In genomic region chrX:30981968-30982367, GRCh38 we compare ENCODE assay signal across 19 cellular contexts.
DNase-seq lines count a peak whose midpoint lies in the region; ATAC-seq, FAIRE-seq and TF ChIP-seq lines count a peak whose summit lies in the region.
"Had no signal": no experiment of that assay in that cellular context is flagged by ENCODE, and none has a peak within 500 bp of the region (broad histone marks: within the 10 kb centered on the region; RNA-seq: fewer than 3 reads in every experiment).

No MANE protein-coding gene starts in this region.

- no peak overlapping the region; the same call in 1 of the 2 replicates for H3K4me2 ChIP-seq in K562 (ENCODE audit: insufficient read depth, low read length)
- H3K4me2 ChIP-seq: PC-9 had no signal

- no peak for DNase-seq in activated naive CD8-positive, alpha-beta T cell treated with anti-CD3 and anti-CD28 coated beads, Interleukin-2, amount 50 U/mL, for 24 hours
- no peak for DNase-seq in activated naive CD8-positive, alpha-beta T cell treated with anti-CD3 and anti-CD28 coated beads for 36 hours
- DNase-seq in NB4 (ENCODE audit: low read depth): peak; percentile 6
- DNase-seq in K562 (ENCODE audit: extremely low read depth in 1 of 4, low spot score in 3 of 4): no peak
- DNase-seq in DMS114 treated with DMSO at 0.1 percent for 48 hours (lab: John Stamatoyannopoulos, UW; ENCODE audit: unreplicated experiment): no peak
- DNase-seq: DND-41, IMR-90, Kasumi-1, MG63, NCI-H1694 treated with DMSO at 0.1 percent for 48 hours, NCI-H2107, NCI-H510A treated with DMSO at 0.1 percent for 48 hours, NCI-H82, PC-9 had no signal

- H3K27ac ChIP-seq in K562 (ENCODE audit: extremely low read depth, low read depth, low read length): no peak overlapping the region
- H3K27ac ChIP-seq: PC-9, RWPE1 had no signal

- no peak overlapping the region for H2AFZ ChIP-seq in K562 (ENCODE audit: low read depth, low read length)
- H2AFZ ChIP-seq: PC-9 had no signal

- peaks cover 0 to 4% of the 10 kb centered on the region in 2 experiments; a peak in 1 of 5 replicates for H3K4me1 ChIP-seq in K562 (replicated peaks in 1 of 2; ENCODE audit: control insufficient read depth in 2 of 2, insufficient read depth in 2 of 2, low read length in 2 of 2)

- in situ Hi-C loops in K562 (cut with MboI): no loop called here

- WGBS in K562 (ENCODE audit: insufficient coverage, low coverage, missing lambda C conversion rate): 0% methylated on average over 2 of the region's 2 CpGs

- H3K4me1 Mint-ChIP-seq in activated naive CD8-positive, alpha-beta T cell treated with anti-CD3 and anti-CD28 coated beads, Interleukin-2, amount 50 U/mL, for 24 hours: peaks cover 14% of the 10 kb centered on the region
- peaks cover 3% of the 10 kb centered on the region for H3K4me1 Mint-ChIP-seq in activated naive CD8-positive, alpha-beta T cell treated with anti-CD3 and anti-CD28 coated beads for 36 hours

- peak; percentile 57 for ATAC-seq in activated naive CD8-positive, alpha-beta T cell treated with anti-CD3 and anti-CD28 coated beads, Interleukin-2, amount 50 U/mL, for 24 hours
- ATAC-seq in K562 (no peak), HG02642 (IDR thresholded peaks at IDR 0.05; ENCODE audit: poor library complexity, unreplicated experiment) (no peak), GM18858 (IDR thresholded peaks at IDR 0.05; ENCODE audit: unreplicated experiment) (no peak)

- POLR2A ChIA-PET in K562 (lab: Yijun Ruan, JAX): no interaction called here

- peaks cover 2% of the 10 kb centered on the region for H3K27me3 Mint-ChIP-seq in activated naive CD8-positive, alpha-beta T cell treated with anti-CD3 and anti-CD28 coated beads, Interleukin-2, amount 50 U/mL, for 24 hours
- H3K27me3 Mint-ChIP-seq in activated naive CD8-positive, alpha-beta T cell treated with anti-CD3 and anti-CD28 coated beads for 36 hours: no peaks in the 10 kb centered on the region

- TF ChIP-seq POLR2A in NB4 (IDR thresholded peaks at IDR 0.05; ENCODE audit: extremely low read depth, insufficient read length) (no peak), K562 (conservative IDR thresholded peaks at IDR 0.05) (no peak)

- no peak overlapping the region for H3K27ac Mint-ChIP-seq in activated naive CD8-positive, alpha-beta T cell treated with anti-CD3 and anti-CD28 coated beads, Interleukin-2, amount 50 U/mL, for 24 hours
- H3K27ac Mint-ChIP-seq in activated naive CD8-positive, alpha-beta T cell treated with anti-CD3 and anti-CD28 coated beads for 36 hours: no peak overlapping the region

- no TSS peak for BruUV-seq in K562 (replicated peaks; lab: Mats Ljungman, UMichigan)

- H3K36me3 ChIP-seq in K562 (ENCODE audit: control insufficient read depth, insufficient read depth, low read length): no peaks in the 10 kb centered on the region
- H3K36me3 ChIP-seq: BLaER1 treated with 17β-estradiol and CSF1 and Interleukin-3, amounts not matched to agents 10 nM and 100 nM; HAP-1; MG63 had no signal

- no peak for TF ChIP-seq CTCF in NB4 (IDR thresholded peaks at IDR 0.05; ENCODE audit: low read depth, low read length)
- TF ChIP-seq CTCF in K562 (IDR thresholded peaks at IDR 0.05 in 2 of 3, conservative IDR thresholded peaks at IDR 0.05 in 1 of 3; ENCODE audit: insufficient read depth in 2 of 3, low read depth in 1 of 3, low read length in 3 of 3): no peak

- no peak overlapping the region for H3K4me3 Mint-ChIP-seq in activated naive CD8-positive, alpha-beta T cell treated with anti-CD3 and anti-CD28 coated beads, Interleukin-2, amount 50 U/mL, for 24 hours
- no peak overlapping the region for H3K4me3 Mint-ChIP-seq in activated naive CD8-positive, alpha-beta T cell treated with anti-CD3 and anti-CD28 coated beads for 36 hours

- H3K9me3 ChIP-seq in K562 (replicated peaks; ENCODE audit: control insufficient read depth, insufficient read depth, low read depth, low read length): no peaks in the 10 kb centered on the region
- H3K9me3 ChIP-seq: HAP-1, MG63 had no signal

- intact Hi-C loops in K562 (cut with micrococcal nuclease): no loop called here

- no peak for FAIRE-seq in K562 (lab: Jason Lieb, UNC)

- no peaks in the 10 kb centered on the region for H3K9me1 ChIP-seq in K562 (ENCODE audit: control insufficient read depth, insufficient read depth, low read length)

- no peaks in the 10 kb centered on the region for H3K36me3 Mint-ChIP-seq in activated naive CD8-positive, alpha-beta T cell treated with anti-CD3 and anti-CD28 coated beads, Interleukin-2, amount 50 U/mL, for 24 hours (ENCODE audit: low read depth)
- H3K36me3 Mint-ChIP-seq in activated naive CD8-positive, alpha-beta T cell treated with anti-CD3 and anti-CD28 coated beads for 36 hours: no peaks in the 10 kb centered on the region

- no peak for TF ChIP-seq EP300 in K562 (IDR thresholded peaks at IDR 0.05; ENCODE audit: low read length)

- TF ChIP-seq RAD21 in K562 (CRISPR knock-in tag; conservative IDR thresholded peaks at IDR 0.05 in 1 of 2, IDR thresholded peaks at IDR 0.05 in 1 of 2): no peak

- H3K27me3 ChIP-seq in K562 (ENCODE audit: control insufficient read depth in 2 of 2, insufficient read depth in 2 of 2, low read length in 2 of 2): 0 out of 5 replicates have a peak, but pooled peaks cover 0 to 4% of the 10 kb centered on the region in 2 experiments
- H3K27me3 ChIP-seq: MG63 had no signal

- H3K9ac ChIP-seq in K562 (ENCODE audit: insufficient read depth in 1 of 2, low read depth in 2 of 2, low read length in 2 of 2): no peak overlapping the region
- H3K9ac ChIP-seq: BLaER1 treated with 17β-estradiol and CSF1 and Interleukin-3, amounts not matched to agents 10 nM and 100 nM had no signal

- CTCF ChIA-PET in K562 (lab: Yijun Ruan, JAX; ENCODE audit: low intra/inter-chr PET ratio): no interaction called here

- no peaks in the 10 kb centered on the region for H3K9me3 Mint-ChIP-seq in activated naive CD8-positive, alpha-beta T cell treated with anti-CD3 and anti-CD28 coated beads, Interleukin-2, amount 50 U/mL, for 24 hours
- no peaks in the 10 kb centered on the region for H3K9me3 Mint-ChIP-seq in activated naive CD8-positive, alpha-beta T cell treated with anti-CD3 and anti-CD28 coated beads for 36 hours

- H4K20me1 ChIP-seq in K562 (replicated peaks; ENCODE audit: control insufficient read depth, insufficient read depth, low read length): no peaks in the 10 kb centered on the region
- H4K20me1 ChIP-seq: BLaER1 treated with 17β-estradiol and CSF1 and Interleukin-3, amounts not matched to agents 10 nM and 100 nM had no signal

- H3K4me3 ChIP-seq in NB4 (ENCODE audit: low read depth, low read length) (no peak overlapping the region), K562 (no peak overlapping the region)
- H3K4me3 ChIP-seq: BLaER1 treated with 17β-estradiol and CSF1 and Interleukin-3, amounts not matched to agents 10 nM and 100 nM; HAP-1; MG63; PC-9 had no signal

- H3K79me2 ChIP-seq in K562 (ENCODE audit: control insufficient read depth, insufficient read depth, low read length): no peaks in the 10 kb centered on the region

TF ChIP-seq in K562, 482 proteins besides CTCF, POLR2A, EP300 and RAD21 (continues in another document):
- peak; percentile 11; the same call in 1 of the 2 replicates for TF ChIP-seq JUND (IDR thresholded peaks at IDR 0.05; ENCODE audit: borderline replicate concordance, low read depth, low read length)
- peak; percentile 71; the same call in 1 of the 3 replicates for TF ChIP-seq JUND (tag; IDR thresholded peaks at IDR 0.05; ENCODE audit: borderline replicate concordance, low read depth, low read length)
- no peak for TF ChIP-seq CBFA2T3 (IDR thresholded peaks at IDR 0.05)
- TF ChIP-seq, protein P1, sequence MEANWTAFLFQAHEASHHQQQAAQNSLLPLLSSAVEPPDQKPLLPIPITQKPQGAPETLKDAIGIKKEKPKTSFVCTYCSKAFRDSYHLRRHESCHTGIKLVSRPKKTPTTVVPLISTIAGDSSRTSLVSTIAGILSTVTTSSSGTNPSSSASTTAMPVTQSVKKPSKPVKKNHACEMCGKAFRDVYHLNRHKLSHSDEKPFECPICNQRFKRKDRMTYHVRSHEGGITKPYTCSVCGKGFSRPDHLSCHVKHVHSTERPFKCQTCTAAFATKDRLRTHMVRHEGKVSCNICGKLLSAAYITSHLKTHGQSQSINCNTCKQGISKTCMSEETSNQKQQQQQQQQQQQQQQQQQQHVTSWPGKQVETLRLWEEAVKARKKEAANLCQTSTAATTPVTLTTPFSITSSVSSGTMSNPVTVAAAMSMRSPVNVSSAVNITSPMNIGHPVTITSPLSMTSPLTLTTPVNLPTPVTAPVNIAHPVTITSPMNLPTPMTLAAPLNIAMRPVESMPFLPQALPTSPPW (CRISPR knock-in tag; IDR thresholded peaks at IDR 0.05): no peak
- no peak for TF ChIP-seq KAT8 (IDR thresholded peaks at IDR 0.05; ENCODE audit: low read depth)
- TF ChIP-seq ZNF134 (CRISPR knock-in tag; conservative IDR thresholded peaks at IDR 0.05): no peak
- TF ChIP-seq ZNF398 (CRISPR knock-in tag; IDR thresholded peaks at IDR 0.05): no peak
- TF ChIP-seq IRF9 (tag; IDR thresholded peaks at IDR 0.05): no peak
- TF ChIP-seq FOSL1 (tag; conservative IDR thresholded peaks at IDR 0.05): peak; percentile 81
- TF ChIP-seq L3MBTL2 (IDR thresholded peaks at IDR 0.05): no peak
- TF ChIP-seq RCOR1 (IDR thresholded peaks at IDR 0.05; ENCODE audit: borderline replicate concordance in 1 of 2, low read depth in 2 of 2, low read length in 2 of 2): no peak
- TF ChIP-seq ESRRA (IDR thresholded peaks at IDR 0.05; ENCODE audit: borderline replicate concordance, low read depth): no peak
